ENCODE assay signal across 1 cellular context in the genomic region with DNA sequence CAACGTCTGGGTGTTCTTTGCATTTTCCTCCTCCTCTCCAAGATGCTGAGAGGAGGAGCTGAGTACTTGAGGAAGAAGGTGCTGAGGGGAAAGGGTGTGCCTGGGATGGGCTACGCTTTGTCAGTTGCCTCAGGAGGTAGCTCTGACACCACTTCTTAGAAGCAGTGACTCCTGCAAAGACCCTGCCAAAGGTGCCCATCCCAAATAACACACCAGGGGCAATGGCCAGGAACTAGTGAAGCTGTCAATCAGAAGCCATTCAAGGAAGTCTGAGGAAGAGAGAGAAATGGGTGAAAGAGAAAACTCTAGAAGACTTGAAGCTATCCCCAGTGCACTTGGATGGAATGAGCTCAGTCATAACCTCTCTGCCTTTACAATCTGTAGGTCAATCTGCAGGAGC.
TF ChIP-seq lines count a peak whose summit lies in the region.

No MANE protein-coding gene starts in this region.

TF ChIP-seq in IMR-90, 13 proteins besides CTCF, POLR2A, EP300 and RAD21:
- no peak for TF ChIP-seq SMC3 (IDR thresholded peaks at IDR 0.05; ENCODE audit: low read depth, low read length)
- TF ChIP-seq RFX5 (IDR thresholded peaks at IDR 0.05; ENCODE audit: low read depth, low read length): no peak
- TF ChIP-seq, protein P1, sequence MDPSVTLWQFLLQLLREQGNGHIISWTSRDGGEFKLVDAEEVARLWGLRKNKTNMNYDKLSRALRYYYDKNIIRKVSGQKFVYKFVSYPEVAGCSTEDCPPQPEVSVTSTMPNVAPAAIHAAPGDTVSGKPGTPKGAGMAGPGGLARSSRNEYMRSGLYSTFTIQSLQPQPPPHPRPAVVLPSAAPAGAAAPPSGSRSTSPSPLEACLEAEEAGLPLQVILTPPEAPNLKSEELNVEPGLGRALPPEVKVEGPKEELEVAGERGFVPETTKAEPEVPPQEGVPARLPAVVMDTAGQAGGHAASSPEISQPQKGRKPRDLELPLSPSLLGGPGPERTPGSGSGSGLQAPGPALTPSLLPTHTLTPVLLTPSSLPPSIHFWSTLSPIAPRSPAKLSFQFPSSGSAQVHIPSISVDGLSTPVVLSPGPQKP (IDR thresholded peaks at IDR 0.05; ENCODE audit: borderline replicate concordance, low read depth, low read length): no peak
- no peak for TF ChIP-seq FOS (IDR thresholded peaks at IDR 0.05; ENCODE audit: low read depth, low read length)
- no peak for TF ChIP-seq MAFK (IDR thresholded peaks at IDR 0.05; ENCODE audit: low read depth, low read length)
- no peak for TF ChIP-seq RCOR1 (IDR thresholded peaks at IDR 0.05; ENCODE audit: insufficient replicate concordance, low read length)
- TF ChIP-seq CHD1 (IDR thresholded peaks at IDR 0.05; ENCODE audit: low read depth, low read length): no peak
- TF ChIP-seq BHLHE40 (IDR thresholded peaks at IDR 0.05; ENCODE audit: low read depth, low read length): no peak
- no peak for TF ChIP-seq MAZ (IDR thresholded peaks at IDR 0.05; ENCODE audit: borderline replicate concordance, low read depth, low read length)
- no peak for TF ChIP-seq CEBPB (IDR thresholded peaks at IDR 0.05; ENCODE audit: low read depth, low read length)
- TF ChIP-seq MXI1 (IDR thresholded peaks at IDR 0.05; ENCODE audit: borderline replicate concordance, low read depth, low read length): no peak
- TF ChIP-seq, protein P2, sequence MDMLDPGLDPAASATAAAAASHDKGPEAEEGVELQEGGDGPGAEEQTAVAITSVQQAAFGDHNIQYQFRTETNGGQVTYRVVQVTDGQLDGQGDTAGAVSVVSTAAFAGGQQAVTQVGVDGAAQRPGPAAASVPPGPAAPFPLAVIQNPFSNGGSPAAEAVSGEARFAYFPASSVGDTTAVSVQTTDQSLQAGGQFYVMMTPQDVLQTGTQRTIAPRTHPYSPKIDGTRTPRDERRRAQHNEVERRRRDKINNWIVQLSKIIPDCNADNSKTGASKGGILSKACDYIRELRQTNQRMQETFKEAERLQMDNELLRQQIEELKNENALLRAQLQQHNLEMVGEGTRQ (IDR thresholded peaks at IDR 0.05; ENCODE audit: low read depth, low read length): no peak
- TF ChIP-seq NFE2L2 (IDR thresholded peaks at IDR 0.05; ENCODE audit: low read depth, low read length): no peak
